ENCODE assay signal across 27 cellular contexts in genomic region chr6:119653329-119653728, GRCh38.
"Had no signal": no experiment of that assay in that cellular context is flagged by ENCODE, and none has a peak within 500 bp of the region (broad histone marks: within the 10 kb centered on the region; RNA-seq: fewer than 3 reads in every experiment).

No MANE protein-coding gene starts in this region.

- H3K4me1 Mint-ChIP-seq: memory B cell; mesothelial cell of epicardium; naive B cell; nephron; stimulated activated effector memory CD8-positive, alpha-beta T cell treated with anti-CD3 and anti-CD28 coated beads, Interleukin-12 subunit alpha, Interleukin-12 subunit beta, amount 100 ng/mL, for 72 hours had no signal

- H3K4me2 ChIP-seq: neural progenitor cell had no signal

- DNase-seq: colonic mucosa; effector memory CD8-positive, alpha-beta T cell; esophagus squamous epithelium; head of caudate nucleus; mucosa of descending colon; naive B cell; psoas muscle; right cardiac atrium; sigmoid colon; stimulated activated CD4-positive, alpha-beta T cell treated with anti-CD3 and anti-CD28 coated beads, Interleukin-2, amount 100 ng/mL, for 24 hours; stimulated activated CD4-positive, alpha-beta T cell treated with anti-CD3 and anti-CD28 coated beads, Interleukin-4, amount 100 ng/mL, for 24 hours; stimulated activated naive CD4-positive, alpha-beta T cell treated with Interleukin-2 at 50 U/mL for 16 hours; stomach; upper lobe of right lung; uterus had no signal

- H3K27me3 Mint-ChIP-seq: memory B cell, naive B cell had no signal

- H3K9me3 Mint-ChIP-seq: effector memory CD8-positive, alpha-beta T cell; memory B cell; mesothelial cell of epicardium; naive B cell; nephron; neural progenitor cell; stimulated activated effector memory CD8-positive, alpha-beta T cell treated with anti-CD3 and anti-CD28 coated beads, Interleukin-12 subunit alpha, Interleukin-12 subunit beta, amount 100 ng/mL, for 72 hours had no signal

- H3K27ac ChIP-seq: colonic mucosa, esophagus squamous epithelium, neural progenitor cell, psoas muscle, sigmoid colon, stomach, thoracic aorta, tibial nerve, upper lobe of right lung, uterus had no signal

- H3K36me3 Mint-ChIP-seq: memory B cell; mesothelial cell of epicardium; naive B cell; neural progenitor cell; stimulated activated effector memory CD8-positive, alpha-beta T cell treated with anti-CD3 and anti-CD28 coated beads, Interleukin-12 subunit alpha, Interleukin-12 subunit beta, amount 100 ng/mL, for 72 hours had no signal

- H3K4me3 ChIP-seq: colonic mucosa, esophagus squamous epithelium, lung, mucosa of descending colon, neural progenitor cell, psoas muscle, sigmoid colon, stomach, thoracic aorta, tibial nerve, upper lobe of right lung, uterus had no signal

- H2AFZ ChIP-seq: neural progenitor cell had no signal

- ATAC-seq: effector memory CD8-positive, alpha-beta T cell; left lobe of liver; mucosa of descending colon; psoas muscle; right cardiac atrium; stimulated activated effector memory CD8-positive, alpha-beta T cell treated with anti-CD3 and anti-CD28 coated beads, Interleukin-12 subunit alpha, Interleukin-12 subunit beta, amount 100 ng/mL, for 72 hours; upper lobe of right lung had no signal

- H3K4me3 Mint-ChIP-seq: effector memory CD8-positive, alpha-beta T cell; memory B cell; mesothelial cell of epicardium; nephron; neural progenitor cell; stimulated activated effector memory CD8-positive, alpha-beta T cell treated with anti-CD3 and anti-CD28 coated beads, Interleukin-12 subunit alpha, Interleukin-12 subunit beta, amount 100 ng/mL, for 72 hours had no signal

- FAIRE-seq: endometrium, frontal cortex, keratinocyte had no signal

- H3K9ac ChIP-seq: neural progenitor cell had no signal

- H3K27ac Mint-ChIP-seq: effector memory CD8-positive, alpha-beta T cell; memory B cell; mesothelial cell of epicardium; nephron; neural progenitor cell; stimulated activated effector memory CD8-positive, alpha-beta T cell treated with anti-CD3 and anti-CD28 coated beads, Interleukin-12 subunit alpha, Interleukin-12 subunit beta, amount 100 ng/mL, for 72 hours had no signal

- H3K4me1 ChIP-seq: colonic mucosa, esophagus squamous epithelium, psoas muscle, sigmoid colon, stomach, tibial nerve, upper lobe of right lung, uterus had no signal

- H3K36me3 ChIP-seq: colonic mucosa, esophagus squamous epithelium, neural progenitor cell, sigmoid colon, stomach, thoracic aorta, tibial nerve, upper lobe of right lung, uterus had no signal

- H3K27me3 ChIP-seq: colonic mucosa, esophagus squamous epithelium, neural progenitor cell, sigmoid colon, stomach, tibial nerve, upper lobe of right lung, uterus had no signal

- H3K9me3 ChIP-seq: colonic mucosa, esophagus squamous epithelium, mucosa of descending colon, psoas muscle, sigmoid colon, stomach, thoracic aorta, tibial nerve, upper lobe of right lung, uterus had no signal
